In genomic region chr2:77631007-77631406, GRCh38 we compare ENCODE assay signal across 29 cellular contexts.
"Had no signal": no experiment of that assay in that cellular context is flagged by ENCODE, and none has a peak within 500 bp of the region (broad histone marks: within the 10 kb centered on the region; RNA-seq: fewer than 3 reads in every experiment).

No MANE protein-coding gene starts in this region.

- H3K4me1 ChIP-seq: colonic mucosa, esophagus muscularis mucosa, esophagus squamous epithelium, foreskin keratinocyte, gastrocnemius medialis, gastroesophageal sphincter, heart left ventricle had no signal

- FAIRE-seq: colon, endometrium, endothelial cell of umbilical vein, frontal cortex had no signal

- H3K27me3 Mint-ChIP-seq: dendritic cell treated with granulocyte-macrophage colony-stimulating factor and Interleukin-4, amounts not matched to agents 40 ng/mL and 50 ng/mL, for 4 days; effector memory CD8-positive, alpha-beta T cell had no signal

- H3K36me3 ChIP-seq: colonic mucosa, esophagus muscularis mucosa, esophagus squamous epithelium, gastrocnemius medialis, gastroesophageal sphincter, heart left ventricle, heart right ventricle had no signal

- H3K27me3 ChIP-seq: colonic mucosa, dorsolateral prefrontal cortex, esophagus muscularis mucosa, esophagus squamous epithelium, foreskin keratinocyte, gastrocnemius medialis, gastroesophageal sphincter, heart left ventricle, heart right ventricle had no signal

- H3K4me3 Mint-ChIP-seq: dendritic cell treated with granulocyte-macrophage colony-stimulating factor and Interleukin-4, amounts not matched to agents 40 ng/mL and 50 ng/mL, for 4 days; effector memory CD8-positive, alpha-beta T cell; endodermal cell had no signal

- H3K27ac Mint-ChIP-seq: dendritic cell treated with granulocyte-macrophage colony-stimulating factor and Interleukin-4, amounts not matched to agents 40 ng/mL and 50 ng/mL, for 4 days; effector memory CD8-positive, alpha-beta T cell; endodermal cell had no signal

- ATAC-seq: effector memory CD8-positive, alpha-beta T cell; esophagus mucosa; foreskin keratinocyte; gastrocnemius medialis; gastroesophageal sphincter; heart left ventricle; heart right ventricle had no signal

- H3K9me3 ChIP-seq: colonic mucosa, esophagus muscularis mucosa, gastrocnemius medialis had no signal

- H3K4me3 ChIP-seq: colonic mucosa, coronary artery, dorsolateral prefrontal cortex, esophagus muscularis mucosa, esophagus squamous epithelium, gastrocnemius medialis, gastroesophageal sphincter, heart left ventricle, heart right ventricle had no signal

- DNase-seq: colonic mucosa; cortex of kidney; dermis blood vessel endothelial cell; dorsolateral prefrontal cortex; effector CD4-positive, alpha-beta T cell; effector CD8-positive, alpha-beta T cell; effector memory CD4-positive, alpha-beta T cell; effector memory CD8-positive, alpha-beta T cell; endodermal cell; erythroblast; esophagus squamous epithelium; foreskin fibroblast; foreskin keratinocyte; foreskin melanocyte; gastrocnemius medialis; glutamatergic neuron; head of caudate nucleus; heart left ventricle; heart right ventricle had no signal

- H3K27ac ChIP-seq: colonic mucosa, coronary artery, dorsolateral prefrontal cortex, epithelial cell of prostate, esophagus muscularis mucosa, esophagus squamous epithelium, foreskin keratinocyte, gastrocnemius medialis, gastroesophageal sphincter, heart left ventricle, heart right ventricle had no signal
